17 cellular contexts compared by ENCODE assay signal in the genomic region with DNA sequence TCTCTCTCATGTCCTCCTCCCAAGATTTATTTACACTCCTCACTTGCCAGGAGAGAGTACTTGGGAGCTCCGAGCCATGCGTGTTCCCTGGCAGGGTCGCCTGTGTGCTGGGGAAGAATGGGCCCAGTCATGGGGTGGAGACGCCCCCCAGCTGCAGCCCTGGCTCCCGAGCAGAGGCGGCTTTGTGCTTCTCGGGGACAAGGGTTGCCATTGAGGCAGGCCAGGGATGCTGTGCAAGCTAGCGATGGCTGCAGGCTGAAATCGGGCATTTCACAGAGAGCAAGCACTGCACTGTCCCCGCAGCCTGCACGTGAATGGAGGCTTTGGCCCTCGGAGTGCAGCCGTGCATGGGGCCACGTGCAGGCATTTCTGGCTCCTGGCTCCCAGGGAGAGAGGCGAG. TPM values are rescaled to one million over a fixed set of nuclear protein-coding genes. Genes with fewer than 3 reads are reported as not detected.
DNase-seq lines count a peak whose midpoint lies in the region; ATAC-seq lines count a peak whose summit lies in the region.
"Had no signal": no experiment of that assay in that cellular context is flagged by ENCODE, and none has a peak within 500 bp of the region (broad histone marks: within the 10 kb centered on the region; RNA-seq: fewer than 3 reads in every experiment).

No MANE protein-coding gene starts in this region.

- H3K9ac ChIP-seq in BLaER1: no peak overlapping the region
- H3K9ac ChIP-seq: KMS-11 had no signal

- H3K36me3 ChIP-seq in BLaER1: peaks cover 100% of the 10 kb centered on the region
- H3K36me3 ChIP-seq: MG63 had no signal

- H3K27ac ChIP-seq in BLaER1 (no peak overlapping the region), cingulate gyrus (ENCODE audit: low read depth, low read length) (peak overlapping the region; percentile 98)
- H3K27ac ChIP-seq: A549, KMS-11 had no signal

- H3K27me3 ChIP-seq in BLaER1: no peaks in the 10 kb centered on the region
- H3K27me3 ChIP-seq: MG63 had no signal

- DNase-seq in medulla oblongata (ENCODE audit: extremely low spot score) (peak; percentile 97), posterior vena cava (ENCODE audit: low spot score) (peak; percentile 74), retina (no peak), islet precursor cell (no peak), HuH-7 (ENCODE audit: low spot score) (no peak)
- DNase-seq: Calu3; CD4-positive, alpha-beta T cell; MG63; NCI-H2029; NCI-H2171 treated with DMSO at 0.1 percent for 48 hours; NCI-H82 had no signal

- H3K4me2 ChIP-seq in BLaER1: 0 out of 2 replicates have a peak overlapping the region, but pooled peaks have one; percentile 8
- H3K4me2 ChIP-seq: A549, KMS-11 had no signal

- H3K4me3 ChIP-seq in BLaER1: no peak overlapping the region
- H3K4me3 ChIP-seq: A549, MG63 had no signal

- no peaks in the 10 kb centered on the region for H3K9me3 ChIP-seq in BLaER1
- H3K9me3 ChIP-seq: A549, MG63 had no signal

- intact Hi-C loops in posterior vena cava (cut with DNase I): no loop called here

- no peak for ATAC-seq in HG03175 (IDR thresholded peaks at IDR 0.05; ENCODE audit: unreplicated experiment)
- ATAC-seq: A549 had no signal

- peaks cover 97% of the 10 kb centered on the region for H3K4me1 ChIP-seq in BLaER1
- H3K4me1 ChIP-seq: A549 had no signal

- H4K20me1 ChIP-seq in BLaER1: peaks cover 100% of the 10 kb centered on the region

RNA-seq across cellular contexts. Expression of gene PHACTR3, which starts 23.8 kb away (rescaled TPM):
- total RNA-seq in posterior vena cava: under 1 TPM; 0.19 to 0.43 TPM
- total RNA-seq: CD4-positive, alpha-beta T cell; NCI-H460 had no signal

Comparison
In these comparisons a context has a peak if more than half of its experiments do, and no peak if none do; other contexts are left out.
1. DNase-seq: peak in medulla oblongata (single experiment) and posterior vena cava (single experiment); none in retina (single experiment), islet precursor cell (single experiment) and HuH-7 (single experiment).